In genomic region chr11:132980721-132981120, GRCh38 we compare ENCODE assay signal across 28 cellular contexts.
"Had no signal": no experiment of that assay in that cellular context is flagged by ENCODE, and none has a peak within 500 bp of the region (broad histone marks: within the 10 kb centered on the region; RNA-seq: fewer than 3 reads in every experiment).

No MANE protein-coding gene starts in this region.

- H3K36me3 ChIP-seq: left lung, lower lobe of right lung, neural progenitor cell, right atrium auricular region, uterus, WERI-Rb-1 had no signal

- DNase-seq: activated CD4-positive, alpha-beta T cell treated with anti-CD3 and anti-CD28 coated beads for 48 hours; activated CD4-positive, alpha-beta T cell treated with anti-CD3 and anti-CD28 coated beads, Interleukin-2, amount 50 U/mL, for 48 hours; activated CD8-positive, alpha-beta memory T cell treated with anti-CD3 and anti-CD28 coated beads for 24 hours; activated effector memory CD4-positive, alpha-beta T cell treated with Interleukin-2 at 50 U/mL for 16 hours; activated naive CD4-positive, alpha-beta T cell treated with Interleukin-2 at 50 U/mL for 16 hours; anterior cingulate cortex; dermis blood vessel endothelial cell; effector CD8-positive, alpha-beta T cell; foreskin fibroblast; head of caudate nucleus; hypothalamus; immature natural killer cell; left lung; lower lobe of right lung; mesenchymal stem cell; naive thymus-derived CD8-positive, alpha-beta T cell; occipital lobe; stimulated activated CD4-positive, alpha-beta T cell treated with anti-CD3 and anti-CD28 coated beads, Interleukin-15, amount 100 ng/mL, for 24 hours; stimulated activated naive CD4-positive, alpha-beta T cell treated with Interleukin-2 at 50 U/mL for 16 hours; testis; trophoblast cell; uterus; WERI-Rb-1 had no signal

- FAIRE-seq: colon, endometrium, TTC549 had no signal

- H3K27me3 ChIP-seq: neural progenitor cell, right atrium auricular region, testis, uterus had no signal

- H3K4me3 ChIP-seq: left lung, lower lobe of right lung, neural progenitor cell, right atrium auricular region, testis, uterus had no signal
